ENCODE assay signal across 14 cellular contexts in the genomic region with DNA sequence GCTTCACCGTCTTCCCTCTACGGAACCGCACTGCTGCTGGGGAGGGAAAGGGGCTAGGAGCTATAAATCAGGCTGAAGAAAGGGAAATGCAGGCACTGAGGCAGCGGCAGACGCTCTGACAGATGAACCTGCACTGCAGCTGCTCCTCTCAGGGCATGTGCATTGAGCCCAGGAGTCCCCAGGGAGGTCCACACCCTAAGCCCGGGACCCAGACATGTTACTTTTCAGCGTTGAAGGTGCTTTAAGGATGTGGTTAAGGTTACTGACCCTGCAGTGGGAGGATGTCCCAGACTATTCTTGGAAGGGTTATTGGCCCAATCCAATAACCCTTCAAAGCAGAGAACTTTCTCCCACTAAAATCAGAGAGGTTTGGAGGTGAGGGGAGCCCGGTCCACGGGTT.
DNase-seq lines count a peak whose midpoint lies in the region; ATAC-seq, FAIRE-seq and TF ChIP-seq lines count a peak whose summit lies in the region.
"Had no signal": no experiment of that assay in that cellular context is flagged by ENCODE, and none has a peak within 500 bp of the region (broad histone marks: within the 10 kb centered on the region; RNA-seq: fewer than 3 reads in every experiment).

No MANE protein-coding gene starts in this region.

- H3K23me2 ChIP-seq in H1 (ENCODE audit: low read depth, low read length) = no peaks in the 10 kb centered on the region

- no peaks in the 10 kb centered on the region for H3K9me3 ChIP-seq in H1 (ENCODE audit: insufficient read depth in 2 of 2, low read depth in 1 of 2, low read length in 1 of 2)
- H3K9me3 ChIP-seq: heart left ventricle had no signal

- no peak overlapping the region for H3K27ac ChIP-seq in H1 (ENCODE audit: low read depth, low read length)
- H3K27ac ChIP-seq: heart left ventricle had no signal

- no peak overlapping the region for H2BK5ac ChIP-seq in H1 (ENCODE audit: low read depth, low read length)

- no peak overlapping the region for H2BK12ac ChIP-seq in H1 (ENCODE audit: low read depth, low read length)

- no peak overlapping the region for H3K4me2 ChIP-seq in H1 (ENCODE audit: insufficient read depth in 1 of 2, low read depth in 2 of 2, low read length in 2 of 2)

- DNase-seq in H1 (ENCODE audit: low read depth in 1 of 2, low spot score in 2 of 2) (no peak), AG08396 (ENCODE audit: low spot score) (no peak), cardiac septum (ENCODE audit: low spot score) (no peak)
- no peak for DNase-seq in activated CD4-positive, CD25-positive, alpha-beta regulatory T cell (lab: John Stamatoyannopoulos, UW)
- DNase-seq in stimulated activated CD8-positive, alpha-beta memory T cell treated with anti-CD3 and anti-CD28 coated beads, Interleukin-4, amount 100 ng/mL, for 48 hours = no peak
- DNase-seq: activated CD4-positive, CD25-positive, alpha-beta regulatory T cell treated with anti-CD3 and anti-CD28 coated beads, Interleukin-2, amount 50 U/mL, for 72 hours; activated naive CD8-positive, alpha-beta T cell treated with anti-CD3 and anti-CD28 coated beads, Interleukin-2, amount 10 ng/mL, durations not matched to agents 7 days and 5 days; dermis blood vessel endothelial cell; heart left ventricle; NCI-H2081 had no signal

- H3K4ac ChIP-seq in H1 (replicated peaks; ENCODE audit: insufficient read length, low read depth, low read length) = no peak overlapping the region

- no peak overlapping the region for H3K9ac ChIP-seq in H1 (replicated peaks in 1 of 4; ENCODE audit: extremely low read depth in 1 of 4, low read depth in 3 of 4, low read length in 3 of 4)

- no peak overlapping the region for H2BK15ac ChIP-seq in H1 (ENCODE audit: low read length)

- no peaks in the 10 kb centered on the region for H3K79me2 ChIP-seq in H1 (ENCODE audit: control insufficient read depth in 1 of 2, insufficient read depth in 2 of 2, low read length in 2 of 2)

- no peak overlapping the region for H3K14ac ChIP-seq in H1 (ENCODE audit: insufficient read length)

- TF ChIP-seq RAD21 in H1 (IDR thresholded peaks at IDR 0.05 in 1 of 2, conservative IDR thresholded peaks at IDR 0.05 in 1 of 2; ENCODE audit: low read depth in 2 of 2, low read length in 2 of 2) = no peak

- WGBS in H1 (ENCODE audit: extremely low coverage in 1 of 2, insufficient coverage in 1 of 2, insufficient read length in 1 of 2, insufficient replicate concordance in 2 of 2, low coverage in 1 of 2, low lambda C conversion rate in 2 of 2, missing lambda C conversion rate in 1 of 2), 2 experiments = 88% methylated on average over 8 of the region's 9 CpGs; no CpG with 5 or more reads in 1 of the 2 experiments

- no peaks in the 10 kb centered on the region for H3K36me3 ChIP-seq in H1 (ENCODE audit: control insufficient read depth in 2 of 4, insufficient read depth in 4 of 4, low read length in 3 of 4)
- H3K36me3 ChIP-seq: heart left ventricle had no signal

- no peak overlapping the region for H2BK120ac ChIP-seq in H1 (replicated peaks; ENCODE audit: low read depth, low read length)

- TF ChIP-seq EP300 in H1 (IDR thresholded peaks at IDR 0.05; ENCODE audit: borderline replicate concordance in 1 of 2, low read depth in 2 of 2, low read length in 2 of 2) = no peak

- H4K5ac ChIP-seq in H1 (ENCODE audit: insufficient read length, low read depth, low read length) = no peak overlapping the region

- no peak for FAIRE-seq in H1 (lab: Jason Lieb, UNC)

- CTCF ChIA-PET in H1 (lab: Charles Lee; ENCODE audit: partially characterized antibody) = interaction anchor here (0.6 kb wide), 1 partner anchor 835 kb away, joined by 3 read pairs; no protein-coding TSS in a partner anchor

- no peak overlapping the region for H2AFZ ChIP-seq in H1 (ENCODE audit: low read length)

- ATAC-seq in GM18498 (IDR thresholded peaks at IDR 0.05; ENCODE audit: unreplicated experiment) (peak; percentile 64), GM21360 (IDR thresholded peaks at IDR 0.05; ENCODE audit: unreplicated experiment) (peak; percentile 83), HG03103 (IDR thresholded peaks at IDR 0.05; ENCODE audit: low read depth, unreplicated experiment) (peak; percentile 82)
- ATAC-seq: heart left ventricle, Right ventricle myocardium inferior had no signal

- H3K56ac ChIP-seq in H1 (replicated peaks; ENCODE audit: insufficient read length, low read depth, low read length) = no peak overlapping the region

- no peak overlapping the region for H2BK20ac ChIP-seq in H1 (ENCODE audit: low read length)

- no peak overlapping the region for H2AK5ac ChIP-seq in H1 (ENCODE audit: low read depth, low read length)

- TF ChIP-seq CTCF in H1 (IDR thresholded peaks at IDR 0.05; ENCODE audit: control extremely low read depth in 1 of 3, insufficient read depth in 1 of 3, low read depth in 1 of 3, low read length in 3 of 3) = no peak

- no peak overlapping the region for H4K91ac ChIP-seq in H1 (replicated peaks; ENCODE audit: insufficient read length, low read length)

- POLR2A ChIA-PET in H1 (lab: Charles Lee; ENCODE audit: partially characterized antibody) = no interaction called here

- no peaks in the 10 kb centered on the region for H4K20me1 ChIP-seq in H1 (replicated peaks in 1 of 2; ENCODE audit: control insufficient read depth in 1 of 2, insufficient read depth in 2 of 2, low read length in 2 of 2)

- peaks cover 0 to 5% (median 1%) of the 10 kb centered on the region in 4 experiments; a peak in 2 of 7 replicates for H3K4me1 ChIP-seq in H1 (replicated peaks in 1 of 4; ENCODE audit: control insufficient read depth in 3 of 4, insufficient read depth in 4 of 4, low read length in 3 of 4)
- H3K4me1 ChIP-seq: heart left ventricle had no signal

- intact Hi-C loops in cardiac septum (cut with DNase I) = no loop called here

- no peaks in the 10 kb centered on the region for H3K79me1 ChIP-seq in H1 (ENCODE audit: low read depth, low read length)

- no peak overlapping the region for H3K18ac ChIP-seq in H1 (ENCODE audit: extremely low read depth, low read length)

- H4K8ac ChIP-seq in H1 (ENCODE audit: extremely low read depth, insufficient read depth, low read length) = peak overlapping the region; percentile 23; the same call in 1 of the 2 replicates

- no peaks in the 10 kb centered on the region for H3K27me3 ChIP-seq in H1 (replicated peaks in 1 of 4; ENCODE audit: control insufficient read depth in 3 of 4, extremely low read depth in 1 of 4, insufficient read depth in 3 of 4, low read length in 3 of 4)

- no peak for TF ChIP-seq POLR2A in H1 (IDR thresholded peaks at IDR 0.05; ENCODE audit: control extremely low read depth in 1 of 2, low read depth in 2 of 2, low read length in 2 of 2)

- no peak overlapping the region for H3K23ac ChIP-seq in H1 (ENCODE audit: insufficient read length)

- H3K4me3 ChIP-seq in H1 (ENCODE audit: extremely low read depth in 1 of 4, insufficient read depth in 2 of 4, low read depth in 3 of 4, low read length in 4 of 4) = no peak overlapping the region
- H3K4me3 ChIP-seq: heart left ventricle had no signal

TF ChIP-seq in H1, 55 proteins besides CTCF, POLR2A, EP300 and RAD21:
- no peak for TF ChIP-seq CTBP2 (IDR thresholded peaks at IDR 0.05; ENCODE audit: borderline replicate concordance, insufficient read depth, insufficient read length, low read length)
